ENCODE assay signal across 31 cellular contexts in the genomic region with DNA sequence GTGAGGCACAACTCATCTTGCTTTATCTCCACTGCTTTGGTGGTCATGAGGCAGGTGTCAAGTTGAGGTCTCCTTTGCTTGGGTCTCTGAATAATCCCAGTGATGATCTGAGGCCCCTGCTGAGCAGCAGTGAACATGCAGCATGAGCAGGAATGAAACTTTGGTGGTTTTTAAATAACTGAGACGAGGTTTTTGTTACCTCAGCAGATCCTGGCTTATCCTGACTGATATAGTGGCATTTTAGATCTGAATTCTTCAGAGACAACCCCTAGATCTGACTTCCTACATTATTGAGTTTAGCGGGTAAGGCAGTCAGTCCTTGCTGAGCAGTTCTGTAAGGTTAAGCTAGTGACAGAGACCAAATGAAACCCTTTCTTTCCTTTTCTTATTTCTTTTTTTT.
"Had no signal": no experiment of that assay in that cellular context is flagged by ENCODE, and none has a peak within 500 bp of the region (broad histone marks: within the 10 kb centered on the region; RNA-seq: fewer than 3 reads in every experiment).

No MANE protein-coding gene starts in this region.

- FAIRE-seq: RCC 7860 had no signal

- ATAC-seq: Panc1, Right ventricle myocardium inferior, SK-N-SH treated with all-trans-retinoic acid at 6 μM for 48 hours, T-cell had no signal

- H3K4me3 ChIP-seq: PC-9, SJCRH30, SK-N-MC had no signal

- H3K4me1 ChIP-seq: SJCRH30 had no signal

- H3K9me3 ChIP-seq: SJCRH30 had no signal

- H3K27ac ChIP-seq: PC-9, RWPE1, SJCRH30, SK-N-MC had no signal

- H2AFZ ChIP-seq: PC-9 had no signal

- H3K4me2 ChIP-seq: PC-9 had no signal

- H3K36me3 ChIP-seq: SJCRH30 had no signal

- DNase-seq: Karpas-422, MM.1S, MV-4-11, NCI-H1092, NCI-H1105, NCI-H1417 treated with DMSO at 0.1 percent for 48 hours, NCI-H1436 treated with DMSO at 0.1 percent for 48 hours, NCI-H1694 treated with DMSO at 0.1 percent for 48 hours, NCI-H187 treated with DMSO at 0.1 percent for 48 hours, NCI-H2029, NCI-H2081, NCI-H2171 treated with DMSO at 0.1 percent for 48 hours, NCI-H2227 treated with DMSO at 0.1 percent for 48 hours, NCI-H345, NCI-H446, NCI-H510A treated with DMSO at 0.1 percent for 48 hours, NCI-H526, NCI-H69, NCI-H748 treated with DMSO at 0.1 percent for 48 hours, NCI-H82, PC-9, SHP77, SIG-M5, SJCRH30, T-cell had no signal
